ENCODE assay signal across 1 cellular context in genomic region chr10:6977641-6978627, GRCh38.
TF ChIP-seq lines count a peak whose summit lies in the region.

No MANE protein-coding gene starts in this region.

TF ChIP-seq in GM23338, 12 proteins besides CTCF, POLR2A, EP300 and RAD21 (continued from another document):
- TF ChIP-seq REST (IDR thresholded peaks at IDR 0.05; ENCODE audit: unreplicated experiment) (no peak), ZNF114 (CRISPR knock-in tag; IDR thresholded peaks at IDR 0.05) (no peak), NANOG (IDR thresholded peaks at IDR 0.05; ENCODE audit: borderline replicate concordance) (no peak), STAT1 (IDR thresholded peaks at IDR 0.05; ENCODE audit: unreplicated experiment) (no peak), POLR2AphosphoS5 (IDR thresholded peaks at IDR 0.05; ENCODE audit: low read depth) (no peak)
